In genomic region chr5:127851964-127852363, GRCh38 we compare ENCODE assay signal across 18 cellular contexts.
DNase-seq lines count a peak whose midpoint lies in the region; ATAC-seq, FAIRE-seq and TF ChIP-seq lines count a peak whose summit lies in the region.
"Had no signal": no experiment of that assay in that cellular context is flagged by ENCODE, and none has a peak within 500 bp of the region (broad histone marks: within the 10 kb centered on the region; RNA-seq: fewer than 3 reads in every experiment).

No MANE protein-coding gene starts in this region.

- H3K9me3 ChIP-seq in colonic mucosa (no peaks in the 10 kb centered on the region), mucosa of descending colon (no peaks in the 10 kb centered on the region), small intestine (ENCODE audit: control insufficient read depth, low read depth) (no peaks in the 10 kb centered on the region)

- peak; percentile 53 for ATAC-seq in mucosa of descending colon

- 9 to 60% (median 41%) methylated on average over 4 of the region's 4 CpGs for WGBS in small intestine, 3 donors

- H3K27me3 ChIP-seq in colonic mucosa (no peaks in the 10 kb centered on the region), small intestine (ENCODE audit: control insufficient read depth in 2 of 2, insufficient read depth in 2 of 2, low read length in 2 of 2) (no peaks in the 10 kb centered on the region)

- DNase-seq in colonic mucosa = no peak
- DNase-seq in mucosa of descending colon = no peak
- peak; percentile 63 for DNase-seq in small intestine
- no peak for DNase-seq in activated CD8-positive, alpha-beta memory T cell treated with anti-CD3 and anti-CD28 coated beads, Interleukin-2, amount 50 U/mL, for 48 hours
- no peak for DNase-seq in HK-2 (ENCODE audit: unreplicated experiment)
- no peak for DNase-seq in coronary artery (ENCODE audit: low spot score)
- DNase-seq: C1 segment of cervical spinal cord; Calu3; CD4-positive, alpha-beta memory T cell; COR-L47; DMS153; DND-41; GM23248; H7; HCEC 1CT had no signal

- H3K27ac ChIP-seq in colonic mucosa (peak overlapping the region; percentile 27), small intestine (ENCODE audit: low read depth in 1 of 2, low read length in 1 of 2) (peak overlapping the region in 1 of 2 donors; percentile 77), coronary artery (no peak overlapping the region)
- H3K27ac ChIP-seq: GM23248 had no signal

- H3K4me3 ChIP-seq in colonic mucosa = no peak overlapping the region
- no peak overlapping the region for H3K4me3 ChIP-seq in mucosa of descending colon
- no peak overlapping the region for H3K4me3 ChIP-seq in small intestine (ENCODE audit: low read depth in 1 of 2, low read length in 2 of 2)
- no peak overlapping the region for H3K4me3 ChIP-seq in coronary artery
- H3K4me3 ChIP-seq: GM23248 had no signal

- TF ChIP-seq CTCF in colonic mucosa (IDR thresholded peaks at IDR 0.05) (no peak), mucosa of descending colon (IDR thresholded peaks at IDR 0.05) (no peak), coronary artery (IDR thresholded peaks at IDR 0.05) (no peak)

- FAIRE-seq in small intestine (lab: Jason Lieb, UNC) = no peak
- FAIRE-seq: G401.6, GM12892, H1 had no signal

- H3K9ac ChIP-seq in colonic mucosa (ENCODE audit: low read depth in 2 of 2, low read length in 2 of 2) = peak overlapping the region in 1 of 2 donors; percentile 3
- H3K9ac ChIP-seq: GM23248 had no signal

- intact Hi-C loops in colonic mucosa (cut with DNase I) (no loop called here), mucosa of descending colon (cut with DNase I, micrococcal nuclease) (no loop called here)

- peaks cover 5% of the 10 kb centered on the region for H3K4me1 ChIP-seq in colonic mucosa
- H3K4me1 ChIP-seq in mucosa of descending colon (ENCODE audit: low read depth) = peaks cover 26% of the 10 kb centered on the region
- H3K4me1 ChIP-seq in small intestine (ENCODE audit: control insufficient read depth in 2 of 2, insufficient read depth in 1 of 2, low read depth in 1 of 2, low read length in 1 of 2) = peaks cover 0 to 2% of the 10 kb centered on the region in 2 donors

- H3K36me3 ChIP-seq in colonic mucosa (no peaks in the 10 kb centered on the region), mucosa of descending colon (ENCODE audit: low read depth) (no peaks in the 10 kb centered on the region), small intestine (ENCODE audit: control insufficient read depth in 2 of 2, insufficient read depth in 2 of 2, low read length in 2 of 2) (no peaks in the 10 kb centered on the region)
